Comparison of ENCODE assay signal across 1 cellular context in the genomic region with DNA sequence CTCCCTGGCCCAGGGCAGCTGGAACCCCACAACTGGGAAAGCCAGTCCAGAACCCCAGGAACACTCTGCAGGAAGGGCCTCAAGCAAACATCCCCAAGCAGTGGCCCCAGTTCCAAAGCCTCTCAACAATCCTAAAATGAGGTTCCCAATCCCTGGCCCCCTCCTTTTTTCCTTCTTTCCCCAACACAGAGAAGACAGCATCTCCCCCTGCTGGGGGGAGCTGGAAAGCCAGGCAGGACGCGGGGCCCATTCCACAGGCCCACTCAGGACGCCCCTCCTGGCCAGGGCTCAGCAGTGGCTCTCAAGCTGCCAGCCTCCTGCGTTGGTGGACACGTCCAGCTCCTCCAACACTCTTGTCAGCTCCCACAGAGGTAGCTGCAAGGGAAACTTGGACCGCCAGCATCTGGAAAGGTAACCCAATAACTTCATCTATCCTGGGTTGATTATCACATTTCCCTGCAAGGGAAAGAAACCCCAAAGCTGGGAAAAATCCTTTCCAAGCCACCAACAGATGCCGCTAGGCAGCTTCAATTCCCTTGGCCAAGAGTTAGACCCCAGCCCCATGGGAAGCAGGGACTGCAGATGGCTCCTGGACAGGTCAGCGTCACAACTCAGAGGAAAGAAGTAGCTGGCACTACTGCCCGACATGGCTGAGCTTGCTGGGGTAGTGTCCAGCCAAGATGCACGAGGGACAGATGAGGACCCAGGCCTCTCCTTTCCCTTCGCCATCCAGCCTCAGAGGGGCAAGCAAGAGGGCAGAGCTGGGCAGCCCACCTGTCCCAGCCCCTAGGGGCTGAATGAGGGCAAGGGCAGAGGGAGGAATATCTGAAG.
TF ChIP-seq lines count a peak whose summit lies in the region.

No MANE protein-coding gene starts in this region.

TF ChIP-seq in GM12878, 131 proteins besides CTCF, POLR2A, EP300 and RAD21:
- peak; percentile 17; the same call in 1 of the 2 replicates for TF ChIP-seq YY1 (IDR thresholded peaks at IDR 0.05; ENCODE audit: low read depth, low read length)
- TF ChIP-seq SMC3 (IDR thresholded peaks at IDR 0.05; ENCODE audit: borderline replicate concordance, low read length): peak; percentile 49
- TF ChIP-seq, protein P1, sequence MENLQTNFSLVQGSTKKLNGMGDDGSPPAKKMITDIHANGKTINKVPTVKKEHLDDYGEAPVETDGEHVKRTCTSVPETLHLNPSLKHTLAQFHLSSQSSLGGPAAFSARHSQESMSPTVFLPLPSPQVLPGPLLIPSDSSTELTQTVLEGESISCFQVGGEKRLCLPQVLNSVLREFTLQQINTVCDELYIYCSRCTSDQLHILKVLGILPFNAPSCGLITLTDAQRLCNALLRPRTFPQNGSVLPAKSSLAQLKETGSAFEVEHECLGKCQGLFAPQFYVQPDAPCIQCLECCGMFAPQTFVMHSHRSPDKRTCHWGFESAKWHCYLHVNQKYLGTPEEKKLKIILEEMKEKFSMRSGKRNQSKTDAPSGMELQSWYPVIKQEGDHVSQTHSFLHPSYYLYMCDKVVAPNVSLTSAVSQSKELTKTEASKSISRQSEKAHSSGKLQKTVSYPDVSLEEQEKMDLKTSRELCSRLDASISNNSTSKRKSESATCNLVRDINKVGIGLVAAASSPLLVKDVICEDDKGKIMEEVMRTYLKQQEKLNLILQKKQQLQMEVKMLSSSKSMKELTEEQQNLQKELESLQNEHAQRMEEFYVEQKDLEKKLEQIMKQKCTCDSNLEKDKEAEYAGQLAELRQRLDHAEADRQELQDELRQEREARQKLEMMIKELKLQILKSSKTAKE (IDR thresholded peaks at IDR 0.05; ENCODE audit: low read depth, poor library complexity, severe bottlenecking): no peak
